In genomic region chr3:54262541-54262940, GRCh38 we compare ENCODE assay signal across 14 cellular contexts.
"Had no signal": no experiment of that assay in that cellular context is flagged by ENCODE, and none has a peak within 500 bp of the region (broad histone marks: within the 10 kb centered on the region; RNA-seq: fewer than 3 reads in every experiment).

No MANE protein-coding gene starts in this region.

- H3K4me3 ChIP-seq: colonic mucosa, esophagus squamous epithelium, right atrium auricular region, smooth muscle cell, tibial artery, vagina had no signal

- DNase-seq: activated CD4-positive, alpha-beta T cell treated with anti-CD3 and anti-CD28 coated beads, Interleukin-2, amount 50 U/mL, for 4 hours; activated CD4-positive, CD25-positive, alpha-beta regulatory T cell treated with anti-CD3 and anti-CD28 coated beads, Interleukin-2, amount 50 U/mL, for 72 hours; activated T-cell treated with anti-CD3 and anti-CD28 coated beads, Interleukin-2, amount 50 U/mL, for 1 hour; caudate nucleus; colonic mucosa; esophagus squamous epithelium; foreskin fibroblast; glutamatergic neuron; left colon; natural killer cell had no signal
